25 cellular contexts compared by ENCODE assay signal in genomic region chr4:139760558-139760957, GRCh38.
DNase-seq lines count a peak whose midpoint lies in the region; ATAC-seq and TF ChIP-seq lines count a peak whose summit lies in the region.
"Had no signal": no experiment of that assay in that cellular context is flagged by ENCODE, and none has a peak within 500 bp of the region (broad histone marks: within the 10 kb centered on the region; RNA-seq: fewer than 3 reads in every experiment).

No MANE protein-coding gene starts in this region.

- peak overlapping the region; percentile 76; the same call in 1 of the 2 replicates for H3K4me2 ChIP-seq in BLaER1
- peak overlapping the region in 7 of 11 experiments; percentile 84 to 97 (median 94); a peak in 6 of 22 replicates for H3K4me2 ChIP-seq in BLaER1 treated with 17β-estradiol and CSF1 and Interleukin-3, amounts not matched to agents 10 nM and 100 nM

- no peaks in the 10 kb centered on the region for H4K20me1 ChIP-seq in BLaER1
- H4K20me1 ChIP-seq in BLaER1 treated with 17β-estradiol and CSF1 and Interleukin-3, amounts not matched to agents 10 nM and 100 nM, result no peaks in the 10 kb centered on the region

- no peaks in the 10 kb centered on the region for H3K27me3 Mint-ChIP-seq in nephron progenitor cell (ENCODE audit: low read depth, poor library complexity)

- H3K27ac ChIP-seq in BLaER1, result no peak overlapping the region
- no peak overlapping the region for H3K27ac ChIP-seq in BLaER1 treated with 17β-estradiol and CSF1 and Interleukin-3, amounts not matched to agents 10 nM and 100 nM

- no peaks in the 10 kb centered on the region for H3K9me3 Mint-ChIP-seq in nephron progenitor cell
- H3K9me3 Mint-ChIP-seq: CD14-positive monocyte; CD4-positive, CD25-positive, alpha-beta regulatory T cell had no signal

- no peak overlapping the region for H3K9ac ChIP-seq in BLaER1
- no peak overlapping the region for H3K9ac ChIP-seq in BLaER1 treated with 17β-estradiol and CSF1 and Interleukin-3, amounts not matched to agents 10 nM and 100 nM

- no peak overlapping the region for H3K4me3 Mint-ChIP-seq in nephron progenitor cell
- H3K4me3 Mint-ChIP-seq: CD14-positive monocyte; CD4-positive, alpha-beta memory T cell; CD4-positive, CD25-positive, alpha-beta regulatory T cell; CD8-positive, alpha-beta memory T cell had no signal

- peaks cover 63% of the 10 kb centered on the region for H3K4me1 ChIP-seq in BLaER1
- H3K4me1 ChIP-seq in BLaER1 treated with 17β-estradiol and CSF1 and Interleukin-3, amounts not matched to agents 10 nM and 100 nM, result peaks cover 44 to 59% (median 51%) of the 10 kb centered on the region in 10 experiments

- no peaks in the 10 kb centered on the region for H3K27me3 ChIP-seq in BLaER1
- H3K27me3 ChIP-seq in BLaER1 treated with 17β-estradiol and CSF1 and Interleukin-3, amounts not matched to agents 10 nM and 100 nM, result no peaks in the 10 kb centered on the region
- H3K27me3 ChIP-seq: BE2C had no signal

- peak overlapping the region; percentile 55 for H3K27ac Mint-ChIP-seq in nephron progenitor cell
- H3K27ac Mint-ChIP-seq: CD14-positive monocyte; CD4-positive, alpha-beta memory T cell; CD4-positive, CD25-positive, alpha-beta regulatory T cell; CD8-positive, alpha-beta memory T cell had no signal

- H3K9me3 ChIP-seq in BLaER1, result no peaks in the 10 kb centered on the region
- H3K9me3 ChIP-seq in BLaER1 treated with 17β-estradiol and CSF1 and Interleukin-3, amounts not matched to agents 10 nM and 100 nM (replicated peaks in 1 of 11), result no peaks in the 10 kb centered on the region
- H3K9me3 ChIP-seq: BE2C had no signal

- H3K36me3 Mint-ChIP-seq in nephron progenitor cell (ENCODE audit: low read depth), result peaks cover 25% of the 10 kb centered on the region
- H3K36me3 Mint-ChIP-seq: CD4-positive, alpha-beta memory T cell; CD4-positive, CD25-positive, alpha-beta regulatory T cell; CD8-positive, alpha-beta memory T cell had no signal

- no peak overlapping the region for H3K4me3 ChIP-seq in BLaER1
- no peak overlapping the region for H3K4me3 ChIP-seq in BLaER1 treated with 17β-estradiol and CSF1 and Interleukin-3, amounts not matched to agents 10 nM and 100 nM
- H3K4me3 ChIP-seq: GM12878 had no signal

- H3K36me3 ChIP-seq in BLaER1, result no peaks in the 10 kb centered on the region
- peaks cover 0 to 10% (median 0%) of the 10 kb centered on the region in 11 experiments; a peak in 1 of 22 replicates for H3K36me3 ChIP-seq in BLaER1 treated with 17β-estradiol and CSF1 and Interleukin-3, amounts not matched to agents 10 nM and 100 nM
- H3K36me3 ChIP-seq: BE2C had no signal

- peaks cover 83% of the 10 kb centered on the region for H3K4me1 Mint-ChIP-seq in nephron progenitor cell
- H3K4me1 Mint-ChIP-seq: CD4-positive, alpha-beta memory T cell; CD8-positive, alpha-beta memory T cell had no signal

- DNase-seq in foreskin melanocyte, result peak; percentile 64
- no peak for DNase-seq in nephron progenitor cell
- DNase-seq in central memory CD4-positive, alpha-beta T cell, result no peak
- DNase-seq in omental fat pad (ENCODE audit: low spot score), result no peak
- DNase-seq: 8988T; ACHN; BE2C; C1 segment of cervical spinal cord; CD4-positive, alpha-beta memory T cell; CD4-positive, CD25-positive, alpha-beta regulatory T cell; CD8-positive, alpha-beta memory T cell; COR-L47; DMS 273 treated with DMSO at 0.1 percent for 48 hours; DMS153; DMS53; DMS79; DND-41; EL; GDM1 had no signal

- ATAC-seq in omental fat pad (ENCODE audit: low FRiP score), result no peak
- no peak for ATAC-seq in SK-N-SH treated with all-trans-retinoic acid at 6 μM for 48 hours
- ATAC-seq in HG03175 (IDR thresholded peaks at IDR 0.05; ENCODE audit: unreplicated experiment), result no peak
- ATAC-seq: GM12878 had no signal

- TF ChIP-seq CTCF in nephron progenitor cell (IDR thresholded peaks at IDR 0.05) (no peak), omental fat pad (IDR thresholded peaks at IDR 0.05) (no peak)

TF ChIP-seq in SK-N-SH treated with all-trans-retinoic acid at 6 μM for 48 hours, 23 proteins besides CTCF, POLR2A, EP300 and RAD21:
- TF ChIP-seq CREB5 (CRISPR knock-in tag; IDR thresholded peaks at IDR 0.05; ENCODE audit: low read depth) (no peak), CSDC2 (CRISPR knock-in tag; IDR thresholded peaks at IDR 0.05) (no peak), RARB (CRISPR knock-in tag; IDR thresholded peaks at IDR 0.05) (no peak), BACH2 (CRISPR knock-in tag; IDR thresholded peaks at IDR 0.05; ENCODE audit: borderline replicate concordance) (no peak), ZC3H10 (CRISPR knock-in tag; IDR thresholded peaks at IDR 0.05) (no peak), TOX (CRISPR knock-in tag; IDR thresholded peaks at IDR 0.05; ENCODE audit: borderline replicate concordance) (no peak)
TF ChIP-seq in SK-N-SH treated with all-trans-retinoic acid at 6 μM for 48 hours: peak in this region for 0.
